In the genomic region with DNA sequence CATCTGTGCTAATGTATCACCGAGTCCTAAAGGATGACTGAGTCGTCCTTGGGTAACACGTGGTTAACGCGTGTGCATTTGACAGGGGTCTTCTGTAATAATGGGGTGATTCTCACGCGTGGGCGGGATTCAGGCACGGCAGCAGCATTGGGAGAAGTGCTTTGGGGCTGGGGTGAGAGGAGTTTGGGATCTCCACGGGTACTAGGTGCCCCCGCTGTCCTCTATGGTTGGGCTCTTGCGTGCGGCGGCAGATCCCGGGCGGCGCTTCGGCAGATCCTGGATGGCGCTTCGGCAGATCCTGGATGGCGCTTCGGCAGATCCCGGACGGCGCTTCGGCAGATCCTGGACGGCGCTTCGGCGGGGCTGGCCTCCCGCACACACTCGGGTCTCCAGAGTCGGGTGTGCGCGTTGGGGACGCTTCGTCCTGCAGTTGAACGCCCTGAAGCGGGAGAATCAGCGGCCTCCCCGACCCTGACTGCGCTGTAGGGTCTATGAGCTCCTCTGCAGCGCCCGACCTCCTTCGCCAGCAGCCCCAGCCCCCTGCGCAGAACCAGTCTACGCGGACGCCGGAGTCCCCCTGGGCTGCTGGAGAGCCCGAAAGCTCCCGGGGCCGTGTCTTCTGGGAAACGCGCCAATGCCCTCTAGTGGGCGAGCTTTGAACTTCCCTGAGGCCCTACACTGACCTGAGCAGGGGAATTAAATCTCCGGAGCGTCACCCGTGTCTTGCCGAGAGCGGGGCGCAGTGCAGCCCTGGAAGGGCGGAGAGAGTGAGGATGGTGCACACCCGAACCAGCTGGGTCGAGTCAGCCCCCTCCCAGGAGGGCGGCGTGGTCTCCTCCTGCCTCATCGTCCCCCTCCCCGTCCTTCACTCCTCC, we compare ENCODE assay signal across 1 cellular context.
A peak's percentile ranks its signal among the peaks of the same experiment; 100 is the strongest.
TF ChIP-seq lines count a peak whose summit lies in the region.

No MANE protein-coding gene starts in this region.

TF ChIP-seq in IMR-90, 13 proteins besides CTCF, POLR2A, EP300 and RAD21 (continued from another document):
- TF ChIP-seq, protein P1, sequence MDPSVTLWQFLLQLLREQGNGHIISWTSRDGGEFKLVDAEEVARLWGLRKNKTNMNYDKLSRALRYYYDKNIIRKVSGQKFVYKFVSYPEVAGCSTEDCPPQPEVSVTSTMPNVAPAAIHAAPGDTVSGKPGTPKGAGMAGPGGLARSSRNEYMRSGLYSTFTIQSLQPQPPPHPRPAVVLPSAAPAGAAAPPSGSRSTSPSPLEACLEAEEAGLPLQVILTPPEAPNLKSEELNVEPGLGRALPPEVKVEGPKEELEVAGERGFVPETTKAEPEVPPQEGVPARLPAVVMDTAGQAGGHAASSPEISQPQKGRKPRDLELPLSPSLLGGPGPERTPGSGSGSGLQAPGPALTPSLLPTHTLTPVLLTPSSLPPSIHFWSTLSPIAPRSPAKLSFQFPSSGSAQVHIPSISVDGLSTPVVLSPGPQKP (IDR thresholded peaks at IDR 0.05; ENCODE audit: borderline replicate concordance, low read depth, low read length), result no peak
- peak; percentile 67 for TF ChIP-seq SMC3 (IDR thresholded peaks at IDR 0.05; ENCODE audit: low read depth, low read length)
